Comparison of ENCODE assay signal across 28 cellular contexts in genomic region chr2:153004627-153005026, GRCh38.
A peak's percentile ranks its signal among the peaks of the same experiment; 100 is the strongest.
DNase-seq lines count a peak whose midpoint lies in the region; ATAC-seq, FAIRE-seq and TF ChIP-seq lines count a peak whose summit lies in the region.
"Had no signal": no experiment of that assay in that cellular context is flagged by ENCODE, and none has a peak within 500 bp of the region (broad histone marks: within the 10 kb centered on the region; RNA-seq: fewer than 3 reads in every experiment).

No MANE protein-coding gene starts in this region.

- no peaks in the 10 kb centered on the region for H3K36me3 ChIP-seq in MM.1S (replicated peaks; ENCODE audit: insufficient read depth, low read length)
- H3K36me3 ChIP-seq in neural progenitor cell = no peaks in the 10 kb centered on the region
- H3K36me3 ChIP-seq: BE2C, left ventricle myocardium inferior, right lobe of liver had no signal

- peak overlapping the region; percentile 49 for H3K4me3 ChIP-seq in MM.1S (ENCODE audit: low read length)
- no peak overlapping the region for H3K4me3 ChIP-seq in neural progenitor cell
- no peak overlapping the region for H3K4me3 ChIP-seq in lower leg skin (ENCODE audit: low read depth, poor library complexity, severe bottlenecking)
- H3K4me3 ChIP-seq: A549, left ventricle myocardium inferior, right lobe of liver had no signal

- no peaks in the 10 kb centered on the region for H3K4me1 Mint-ChIP-seq in neural progenitor cell
- H3K4me1 Mint-ChIP-seq in activated CD4-positive, alpha-beta memory T cell treated with anti-CD3 and anti-CD28 coated beads, Interleukin-2, amount 10 ng/mL, durations not matched to agents 7 days and 5 days = no peaks in the 10 kb centered on the region
- H3K4me1 Mint-ChIP-seq: activated naive CD8-positive, alpha-beta T cell treated with anti-CD3 and anti-CD28 coated beads, Interleukin-2, amount 50 U/mL, for 24 hours; immature natural killer cell; nephron had no signal

- CTCF ChIA-PET in activated CD4-positive, alpha-beta memory T cell treated with anti-CD3 and anti-CD28 coated beads, Interleukin-2, amount 10 ng/mL, durations not matched to agents 7 days and 5 days (lab: Charles Lee) = no interaction called here

- H3K4me3 Mint-ChIP-seq in neural progenitor cell = no peak overlapping the region
- H3K4me3 Mint-ChIP-seq in activated CD4-positive, alpha-beta memory T cell treated with anti-CD3 and anti-CD28 coated beads, Interleukin-2, amount 10 ng/mL, durations not matched to agents 7 days and 5 days = no peak overlapping the region
- H3K4me3 Mint-ChIP-seq: activated naive CD8-positive, alpha-beta T cell treated with anti-CD3 and anti-CD28 coated beads, Interleukin-2, amount 50 U/mL, for 24 hours; immature natural killer cell; nephron; T-helper 2 cell treated with Interferon-gamma antibody and Interleukin-4, amounts not matched to agents 5 μg/mL and 100 μg/mL, for 36 hours; type B pancreatic cell had no signal

- H3K27ac ChIP-seq in MM.1S (ENCODE audit: low read length) = peak overlapping the region; percentile 17; the same call in 1 of the 2 replicates
- no peak overlapping the region for H3K27ac ChIP-seq in neural progenitor cell
- H3K27ac ChIP-seq: A549, foreskin keratinocyte, left ventricle myocardium inferior, parathyroid adenoma, right lobe of liver had no signal

- no peaks in the 10 kb centered on the region for H3K9me3 Mint-ChIP-seq in neural progenitor cell
- no peaks in the 10 kb centered on the region for H3K9me3 Mint-ChIP-seq in activated CD4-positive, alpha-beta memory T cell treated with anti-CD3 and anti-CD28 coated beads, Interleukin-2, amount 10 ng/mL, durations not matched to agents 7 days and 5 days
- H3K9me3 Mint-ChIP-seq: activated naive CD8-positive, alpha-beta T cell treated with anti-CD3 and anti-CD28 coated beads, Interleukin-2, amount 50 U/mL, for 24 hours; nephron; T-helper 2 cell treated with Interferon-gamma antibody and Interleukin-4, amounts not matched to agents 5 μg/mL and 100 μg/mL, for 36 hours; type B pancreatic cell had no signal

- H3K27me3 ChIP-seq in MM.1S (replicated peaks; ENCODE audit: insufficient read depth, low read length) (no peaks in the 10 kb centered on the region), neural progenitor cell (no peaks in the 10 kb centered on the region)
- H3K27me3 ChIP-seq: BE2C, foreskin keratinocyte, right lobe of liver had no signal

- H4K20me1 ChIP-seq in MM.1S (ENCODE audit: insufficient read depth, low read length) (no peaks in the 10 kb centered on the region), neural progenitor cell (ENCODE audit: low read depth) (no peaks in the 10 kb centered on the region)

- 86 to 88% methylated on average over 3 of the region's 3 CpGs for WGBS in lower leg skin, 2 donors

- H3K27me3 Mint-ChIP-seq in neural progenitor cell (ENCODE audit: insufficient read depth, low read depth) = no peaks in the 10 kb centered on the region
- H3K27me3 Mint-ChIP-seq in activated CD4-positive, alpha-beta memory T cell treated with anti-CD3 and anti-CD28 coated beads, Interleukin-2, amount 10 ng/mL, durations not matched to agents 7 days and 5 days = no peaks in the 10 kb centered on the region
- H3K27me3 Mint-ChIP-seq: activated naive CD8-positive, alpha-beta T cell treated with anti-CD3 and anti-CD28 coated beads, Interleukin-2, amount 50 U/mL, for 24 hours had no signal

- H3K4me2 ChIP-seq in MM.1S (ENCODE audit: low read depth, low read length) (peak overlapping the region; percentile 71), neural progenitor cell (no peak overlapping the region)
- H3K4me2 ChIP-seq: A549 had no signal

- H3F3A ChIP-seq in MM.1S (ENCODE audit: insufficient read depth, low read length) = peaks cover 18% of the 10 kb centered on the region; the same call in 1 of the 2 replicates
- H3F3A ChIP-seq in neural progenitor cell (ENCODE audit: low read depth) = no peaks in the 10 kb centered on the region

- H2AFZ ChIP-seq in MM.1S (ENCODE audit: low read length) (peak overlapping the region; percentile 43), neural progenitor cell (replicated peaks) (no peak overlapping the region)
- H2AFZ ChIP-seq: parathyroid adenoma had no signal

- H3K9me2 ChIP-seq in MM.1S (replicated peaks; ENCODE audit: insufficient read depth, low read length) = no peaks in the 10 kb centered on the region

- ATAC-seq in HG03025 (IDR thresholded peaks at IDR 0.05; ENCODE audit: low FRiP score, unreplicated experiment) = peak; percentile 55
- ATAC-seq: activated naive CD8-positive, alpha-beta T cell treated with anti-CD3 and anti-CD28 coated beads, Interleukin-2, amount 50 U/mL, for 24 hours; foreskin keratinocyte; right lobe of liver; SK-N-SH treated with all-trans-retinoic acid at 6 μM for 48 hours had no signal

- H3K9ac ChIP-seq in MM.1S (ENCODE audit: low read length) = no peak overlapping the region
- H3K9ac ChIP-seq in neural progenitor cell = no peak overlapping the region
- H3K9ac ChIP-seq: parathyroid adenoma had no signal

- H3K79me2 ChIP-seq in MM.1S (ENCODE audit: low read length) = no peaks in the 10 kb centered on the region
- no peaks in the 10 kb centered on the region for H3K79me2 ChIP-seq in neural progenitor cell (ENCODE audit: low read depth)
- H3K79me2 ChIP-seq: parathyroid adenoma had no signal

- H3K4me1 ChIP-seq in MM.1S (ENCODE audit: low read length) = peaks cover 13% of the 10 kb centered on the region
- no peaks in the 10 kb centered on the region for H3K4me1 ChIP-seq in neural progenitor cell
- H3K4me1 ChIP-seq: A549, BE2C, foreskin keratinocyte, left ventricle myocardium inferior, parathyroid adenoma, right lobe of liver had no signal

- no peaks in the 10 kb centered on the region for H3K36me3 Mint-ChIP-seq in neural progenitor cell
- no peaks in the 10 kb centered on the region for H3K36me3 Mint-ChIP-seq in activated CD4-positive, alpha-beta memory T cell treated with anti-CD3 and anti-CD28 coated beads, Interleukin-2, amount 10 ng/mL, durations not matched to agents 7 days and 5 days (ENCODE audit: low read depth)
- H3K36me3 Mint-ChIP-seq: immature natural killer cell, type B pancreatic cell had no signal

- H3K9me3 ChIP-seq in MM.1S (replicated peaks; ENCODE audit: insufficient read depth, low read length) (no peaks in the 10 kb centered on the region), neural progenitor cell (ENCODE audit: low read depth) (no peaks in the 10 kb centered on the region)
- H3K9me3 ChIP-seq: A549, BE2C, right lobe of liver had no signal

- H3K27ac Mint-ChIP-seq in neural progenitor cell = no peak overlapping the region
- H3K27ac Mint-ChIP-seq in activated CD4-positive, alpha-beta memory T cell treated with anti-CD3 and anti-CD28 coated beads, Interleukin-2, amount 10 ng/mL, durations not matched to agents 7 days and 5 days = no peak overlapping the region
- H3K27ac Mint-ChIP-seq: activated naive CD8-positive, alpha-beta T cell treated with anti-CD3 and anti-CD28 coated beads, Interleukin-2, amount 50 U/mL, for 24 hours; immature natural killer cell; nephron; T-helper 2 cell treated with Interferon-gamma antibody and Interleukin-4, amounts not matched to agents 5 μg/mL and 100 μg/mL, for 36 hours; type B pancreatic cell had no signal

- intact Hi-C loops in lower leg skin (cut with DNase I; ENCODE audit: low total_unique reads) = no loop called here

- POLR2A ChIA-PET in activated CD4-positive, alpha-beta memory T cell treated with anti-CD3 and anti-CD28 coated beads, Interleukin-2, amount 10 ng/mL, durations not matched to agents 7 days and 5 days (lab: Charles Lee) = no interaction called here

- TF ChIP-seq CTCF in GM20000 (IDR thresholded peaks at IDR 0.05; ENCODE audit: extremely low read depth, missing control alignments) = no peak
- TF ChIP-seq CTCF in MM.1S (IDR thresholded peaks at IDR 0.05; ENCODE audit: low read length) = no peak
- no peak for TF ChIP-seq CTCF in neural progenitor cell (IDR thresholded peaks at IDR 0.05)
- no peak for TF ChIP-seq CTCF in lower leg skin (IDR thresholded peaks at IDR 0.05)

- DNase-seq in GM12891 (ENCODE audit: insufficient read length, low spot score) (no peak), GM20000 (ENCODE audit: low spot score) (peak; percentile 10), MM.1S (peak; percentile 61), NCI-H1417 treated with DMSO at 0.1 percent for 48 hours (lab: John Stamatoyannopoulos, UW) (no peak), neural progenitor cell (ENCODE audit: low spot score) (no peak), lower leg skin (ENCODE audit: low spot score in 2 of 2) (no peak)
- DNase-seq in activated CD4-positive, alpha-beta memory T cell treated with anti-CD3 and anti-CD28 coated beads, Interleukin-2, amount 10 ng/mL, durations not matched to agents 7 days and 5 days = no peak
- DNase-seq: activated CD4-positive, alpha-beta T cell treated with anti-CD3 and anti-CD28 coated beads, Interleukin-2, amount 50 U/mL, for 4 hours; activated effector memory CD4-positive, alpha-beta T cell treated with Interleukin-2 at 50 U/mL for 16 hours; activated naive CD8-positive, alpha-beta T cell treated with anti-CD3 and anti-CD28 coated beads, Interleukin-2, amount 50 U/mL, for 24 hours; BE2C; cerebellar nuclear complex; DMS53; foreskin keratinocyte; GDM1; H7; immature natural killer cell; left ventricle myocardium inferior; midbrain; NCI-H1417; right lobe of liver had no signal

- FAIRE-seq in GM12891 (lab: Jason Lieb, UNC) = peak; percentile 76
- FAIRE-seq: A549 had no signal

- no peak for TF ChIP-seq POLR2A in GM12891 (IDR thresholded peaks at IDR 0.05; ENCODE audit: low read depth, low read length)
- no peak for TF ChIP-seq POLR2A in lower leg skin (IDR thresholded peaks at IDR 0.05)

TF ChIP-seq in GM12891, 5 proteins besides CTCF, POLR2A, EP300 and RAD21:
- peak; percentile 64 for TF ChIP-seq SPI1 (IDR thresholded peaks at IDR 0.05; ENCODE audit: low read depth, low read length)
- no peak for TF ChIP-seq PAX5 (IDR thresholded peaks at IDR 0.05; ENCODE audit: insufficient read depth, low read length, severe bottlenecking)
TF ChIP-seq in GM12891: peak in this region for 1.

Comparison
In these comparisons a context has a peak if more than half of its experiments do, and no peak if none do; other contexts are left out.
1. DNase-seq: peak in GM20000 (single experiment) and MM.1S (single experiment); none in GM12891 (single experiment), NCI-H1417 treated with DMSO at 0.1 percent for 48 hours (single experiment), neural progenitor cell (single experiment), lower leg skin (0 of 2) and activated CD4-positive, alpha-beta memory T cell treated with anti-CD3 and anti-CD28 coated beads, Interleukin-2, amount 10 ng/mL, durations not matched to agents 7 days and 5 days (single experiment).